ENCODE assay signal across 9 cellular contexts in the genomic region with DNA sequence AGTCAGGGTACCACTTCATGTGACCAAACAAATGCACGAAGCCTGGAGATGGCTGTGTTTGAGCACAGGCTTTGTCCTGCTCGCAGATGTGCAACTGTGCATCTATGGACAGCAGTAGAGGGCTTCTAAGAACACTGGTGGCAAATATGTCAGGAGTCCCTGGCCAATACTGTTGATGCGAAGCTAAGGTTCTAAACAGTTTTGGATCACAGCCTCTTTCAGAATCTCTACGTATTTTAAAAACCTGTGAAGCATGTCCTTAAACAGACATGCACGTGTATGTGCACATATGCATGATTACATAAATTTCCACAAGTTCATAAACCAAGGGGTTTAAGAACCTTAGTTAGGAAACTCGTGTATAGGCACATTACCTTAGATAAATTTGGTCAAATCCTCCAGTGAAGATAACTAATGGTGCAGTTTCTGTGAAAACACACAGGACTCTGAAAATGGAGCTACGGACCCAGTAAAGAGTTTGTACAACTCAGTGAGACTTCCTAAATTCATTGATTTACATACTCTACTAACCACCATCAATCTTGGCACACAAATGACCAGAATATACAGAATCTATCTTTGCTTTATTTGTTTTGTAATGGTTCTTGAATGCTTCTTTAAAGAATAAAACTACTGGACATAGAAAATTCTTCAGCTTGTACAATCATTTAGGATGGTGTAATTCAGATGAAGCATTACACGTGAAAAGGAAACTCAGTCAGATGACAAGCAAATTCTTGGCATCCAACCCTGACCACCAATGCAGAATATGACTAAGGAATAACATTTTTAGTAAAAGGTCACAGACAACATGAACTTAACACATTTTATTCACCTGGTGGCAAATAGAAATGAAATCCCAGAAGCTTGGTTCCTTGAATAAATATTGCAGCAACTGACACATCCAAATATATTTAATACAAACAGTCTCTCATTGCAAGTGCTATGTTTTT. TPM values are rescaled to one million over a fixed set of nuclear protein-coding genes. Genes with fewer than 3 reads are reported as not detected.
DNase-seq lines count a peak whose midpoint lies in the region; ATAC-seq, FAIRE-seq and TF ChIP-seq lines count a peak whose summit lies in the region.
"Had no signal": no experiment of that assay in that cellular context is flagged by ENCODE, and none has a peak within 500 bp of the region (broad histone marks: within the 10 kb centered on the region; RNA-seq: fewer than 3 reads in every experiment).

No MANE protein-coding gene starts in this region.

- H3K9me3 ChIP-seq in adrenal gland (replicated peaks in 1 of 3): no peaks in the 10 kb centered on the region

- H3K27me3 ChIP-seq in adrenal gland: no peaks in the 10 kb centered on the region

- TF ChIP-seq CTCF in endothelial cell (IDR thresholded peaks at IDR 0.05; ENCODE audit: unreplicated experiment) (no peak), GM20000 (IDR thresholded peaks at IDR 0.05; ENCODE audit: extremely low read depth, missing control alignments) (no peak), adrenal gland (IDR thresholded peaks at IDR 0.05) (no peak)

- H3K36me3 Mint-ChIP-seq in endothelial cell (ENCODE audit: low read depth, unreplicated experiment): no peaks in the 10 kb centered on the region

- H3K27ac ChIP-seq in adrenal gland: no peak overlapping the region
- H3K27ac ChIP-seq: parathyroid adenoma had no signal

- TF ChIP-seq POLR2A in GM12892 (IDR thresholded peaks at IDR 0.05; ENCODE audit: low read depth, low read length) (no peak), adrenal gland (IDR thresholded peaks at IDR 0.05) (no peak)

- no peaks in the 10 kb centered on the region for H3K27me3 Mint-ChIP-seq in endothelial cell (ENCODE audit: unreplicated experiment)

- H3K27ac Mint-ChIP-seq in endothelial cell (ENCODE audit: unreplicated experiment): no peak overlapping the region

- no peaks in the 10 kb centered on the region for H3K9me3 Mint-ChIP-seq in endothelial cell (ENCODE audit: unreplicated experiment)

- H3K4me1 Mint-ChIP-seq in endothelial cell (ENCODE audit: unreplicated experiment): no peaks in the 10 kb centered on the region

- peak; percentile 95 for FAIRE-seq in GM12892 (lab: Jason Lieb, UNC)

- no peak for DNase-seq in GM12892 (ENCODE audit: insufficient read length)
- peak; percentile 87 for DNase-seq in LHCN-M2 (ENCODE audit: low read depth)
- DNase-seq in fibroblast of peridontal ligament (ENCODE audit: extremely low read depth): peak; percentile 92
- DNase-seq in endothelial cell (ENCODE audit: low spot score): no peak
- no peak for DNase-seq in GM20000 (ENCODE audit: low spot score)
- no peak for DNase-seq in adrenal gland
- DNase-seq in GM19240 (ENCODE audit: insufficient read length, low spot score): no peak

- WGBS in adrenal gland, 4 donors: 62 to 71% (median 64%) methylated on average over 8 of the region's 8 CpGs

- peak; percentile 60 for ATAC-seq in GM21717 (IDR thresholded peaks at IDR 0.05; ENCODE audit: unreplicated experiment)

- intact Hi-C loops in adrenal gland (cut with DNase I): no loop called here

- no peak overlapping the region for H3K4me3 ChIP-seq in adrenal gland

- H3K36me3 ChIP-seq in adrenal gland (replicated peaks in 1 of 2): no peaks in the 10 kb centered on the region

- no peaks in the 10 kb centered on the region for H3K4me1 ChIP-seq in adrenal gland (replicated peaks in 1 of 2)
- H3K4me1 ChIP-seq: parathyroid adenoma had no signal

- H3K4me3 Mint-ChIP-seq in endothelial cell (ENCODE audit: unreplicated experiment): no peak overlapping the region

RNA-seq across cellular contexts. Expression of gene KCNQ5, which starts 27.4 kb away (rescaled TPM):
- 3.7 TPM for polyA plus RNA-seq in GM12892 (2012; ENCODE audit: missing spikeins)
- total RNA-seq in LHCN-M2 (2014; rRNA removed) (7.1 and 8.7 TPM in 2 replicates), endothelial cell (ENCODE audit: unreplicated experiment) (0.08 TPM), adrenal gland (1 to 10 TPM in 2 of 8 donors, under 1 TPM in 6; 0.10 to 3.6 (median 0.43) TPM)
- 1.6 TPM for polyA plus RNA-seq in LHCN-M2 (2012)
- polyA plus RNA-seq in adrenal gland: 1 to 10 TPM in 2 of 3 donors, under 1 TPM in 1; 0.34 to 1.1 (median 1.0) TPM

Comparison
In these comparisons a context has a peak if more than half of its experiments do, and no peak if none do; other contexts are left out.
1. DNase-seq: peak in LHCN-M2 (single experiment) and fibroblast of peridontal ligament (single experiment); none in GM12892 (single experiment), endothelial cell (single experiment), GM20000 (single experiment), adrenal gland (0 of 7) and GM19240 (single experiment).